Comparison of ENCODE assay signal across 8 cellular contexts in the genomic region with DNA sequence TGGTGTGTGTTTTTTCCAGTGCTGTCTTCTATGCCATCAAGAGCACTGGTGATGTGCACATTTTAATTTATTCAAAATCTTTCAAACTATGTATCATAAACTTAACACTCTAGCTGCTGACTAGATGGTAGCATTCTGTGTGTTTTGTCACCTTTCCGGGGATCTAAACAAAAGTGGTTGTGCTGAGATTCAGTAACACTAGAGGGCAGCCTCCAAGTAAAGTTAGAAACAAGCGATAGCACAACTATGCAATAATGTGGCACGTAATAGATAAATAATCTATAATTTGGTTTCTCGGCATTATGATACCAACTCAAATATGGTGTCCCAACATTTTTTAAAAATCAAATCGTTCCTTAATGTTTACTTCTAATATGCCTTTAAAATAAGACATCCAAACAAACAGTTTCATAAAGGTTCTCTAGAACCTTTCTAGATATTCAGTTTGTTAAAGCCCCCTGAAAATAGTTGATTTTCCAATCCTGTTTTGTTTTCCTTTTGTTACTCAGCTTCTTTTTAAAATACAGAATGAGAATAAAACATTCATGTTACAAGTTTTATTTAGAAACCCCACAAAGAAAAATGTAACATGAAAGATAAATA. TPM values are rescaled to one million over a fixed set of nuclear protein-coding genes. Genes with fewer than 3 reads are reported as not detected.
A peak's percentile ranks its signal among the peaks of the same experiment; 100 is the strongest.
DNase-seq lines count a peak whose midpoint lies in the region; ATAC-seq and TF ChIP-seq lines count a peak whose summit lies in the region.

No MANE protein-coding gene starts in this region.

- ATAC-seq in GM18873 (IDR thresholded peaks at IDR 0.05; ENCODE audit: low FRiP score, unreplicated experiment), result peak; percentile 59
- ATAC-seq in foreskin keratinocyte, result peak; percentile 60
- ATAC-seq in GM21447 (IDR thresholded peaks at IDR 0.05; ENCODE audit: unreplicated experiment), result no peak

- intact Hi-C loops in uterus (cut with DNase I; ENCODE audit: low total_unique reads), result no loop called here

- H3K36me3 ChIP-seq in Peyer's patch (no peaks in the 10 kb centered on the region), uterus (no peaks in the 10 kb centered on the region)

- TF ChIP-seq CTCF in AG04450 (IDR thresholded peaks at IDR 0.05; ENCODE audit: low read depth, low read length) (peak; percentile 58), Peyer's patch (IDR thresholded peaks at IDR 0.05) (peak in 4 of 6 experiments; percentile 27 to 67 (median 60)), foreskin keratinocyte (conservative IDR thresholded peaks at IDR 0.05) (peak; percentile 77), uterus (IDR thresholded peaks at IDR 0.05) (peak; percentile 29 to 52 (median 36))

- H3K4me1 ChIP-seq in Peyer's patch (peaks cover 0 to 24% (median 2%) of the 10 kb centered on the region in 4 donors), foreskin keratinocyte (no peaks in the 10 kb centered on the region), uterus (no peaks in the 10 kb centered on the region)

- no peak overlapping the region for H3K4me3 ChIP-seq in AG04450 (ENCODE audit: low read depth, low read length)
- H3K4me3 ChIP-seq in Peyer's patch, result no peak overlapping the region
- H3K4me3 ChIP-seq in uterus, result no peak overlapping the region

- no peaks in the 10 kb centered on the region for H3K9me3 ChIP-seq in AG04450 (ENCODE audit: control insufficient read depth, insufficient read depth, low read length)
- no peaks in the 10 kb centered on the region for H3K9me3 ChIP-seq in Peyer's patch
- H3K9me3 ChIP-seq in uterus, result no peaks in the 10 kb centered on the region

- TF ChIP-seq POLR2A in Peyer's patch (IDR thresholded peaks at IDR 0.05) (no peak), uterus (IDR thresholded peaks at IDR 0.05) (no peak)

- POLR2A ChIA-PET in AG04450 (lab: Yijun Ruan, JAX), result no interaction called here

- H3K27me3 ChIP-seq in AG04450 (ENCODE audit: control insufficient read depth, insufficient read depth, low read length) (no peaks in the 10 kb centered on the region), Peyer's patch (no peaks in the 10 kb centered on the region), foreskin keratinocyte (no peaks in the 10 kb centered on the region), uterus (no peaks in the 10 kb centered on the region)

- CTCF ChIA-PET in AG04450 (lab: Charles Lee), result interaction anchor here (0.8 to 3.1 kb wide), 2 partner anchors 12 to 420 kb away, joined by 3 to 16 read pairs; no protein-coding TSS in a partner anchor

- DNase-seq in AG04450 (ENCODE audit: low read depth, low spot score) (no peak), Peyer's patch (no peak), foreskin keratinocyte (peak in 1 of 2 donors; percentile 20), uterus (no peak), GDM1 (lab: John Stamatoyannopoulos, UW) (no peak)
- DNase-seq in activated CD4-positive, alpha-beta T cell treated with anti-CD3 and anti-CD28 coated beads for 1 hour, result no peak

- no peak overlapping the region for H3K27ac ChIP-seq in AG04450 (ENCODE audit: low read depth, low read length)
- no peak overlapping the region for H3K27ac ChIP-seq in Peyer's patch
- no peak overlapping the region for H3K27ac ChIP-seq in foreskin keratinocyte
- no peak overlapping the region for H3K27ac ChIP-seq in uterus

RNA-seq across cellular contexts. Expression of a gene that starts 16.9 kb away (rescaled TPM):
- polyA plus RNA-seq in AG04450 (2011; rRNA removed) (0.17 and 0.30 TPM in 2 replicates), foreskin keratinocyte (0.10 and 0.20 TPM in 2 replicates)
- 0.09 and 0.17 TPM in 2 replicates for polyA minus RNA-seq in AG04450 (2011; rRNA and poly(A)+ RNA removed)
- total RNA-seq in Peyer's patch (100 to 1,000 TPM in 3 of 4 donors, 10 to 100 TPM in 1; 37.1 to 121 (median 111) TPM), foreskin keratinocyte (0.34 and 0.49 TPM in 2 replicates), uterus (100 to 1,000 TPM in 1 of 4 donors, 10 to 100 TPM in 3; 22.4 to 118 (median 48.7) TPM)

Comparison
In these comparisons a context has a peak if more than half of its experiments do, and no peak if none do; other contexts are left out.
1. RNA of a gene that starts 16.9 kb away (total RNA-seq): 37.1 to 121 TPM in Peyer's patch and 22.4 to 118 TPM in uterus; 0.34 to 0.49 TPM in foreskin keratinocyte; every median in the first group is over 10 times any median in the second.
2. Peak in every context shown above with its lines, with median percentiles within 50 percentile points of each other: CTCF ChIP-seq.